ENCODE assay signal across 9 cellular contexts in the genomic region with DNA sequence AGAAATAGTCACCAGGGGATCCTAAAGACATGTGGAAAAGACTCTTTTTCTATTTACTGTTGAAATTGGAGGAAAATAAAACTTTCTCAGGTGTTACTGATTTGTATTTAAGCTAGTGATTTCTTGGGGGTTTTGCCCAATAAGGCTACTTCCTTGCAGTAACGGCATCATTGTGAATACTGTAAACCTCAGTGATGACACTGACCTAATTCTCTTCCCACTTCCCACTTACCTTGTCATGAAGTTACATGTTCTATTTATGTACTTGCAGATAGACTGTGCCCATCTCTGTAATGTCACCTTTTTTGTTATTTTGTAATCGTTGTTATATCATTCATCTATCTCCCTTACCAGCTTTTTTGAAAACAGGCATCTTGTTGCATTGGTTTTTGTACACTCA.
"Had no signal": no experiment of that assay in that cellular context is flagged by ENCODE, and none has a peak within 500 bp of the region (broad histone marks: within the 10 kb centered on the region; RNA-seq: fewer than 3 reads in every experiment).

No MANE protein-coding gene starts in this region.

- H3K4me3 ChIP-seq: GM23338, K562 had no signal

- FAIRE-seq: H1, H54, HTR-8/SVneo, K562 had no signal

- DNase-seq: H9, HCEC 1CT, IMR-90, KG1 had no signal

- H2AFZ ChIP-seq: GM23338 had no signal

- H3K4me2 ChIP-seq: GM23338 had no signal

- ATAC-seq: GM23338, K562 had no signal

- H3K27ac Mint-ChIP-seq: GM23338 had no signal

- H3K4me3 Mint-ChIP-seq: GM23338, H9 had no signal
